ENCODE assay signal across 7 cellular contexts in genomic region chr11:3453596-3454256, GRCh38.
A peak's percentile ranks its signal among the peaks of the same experiment; 100 is the strongest.
DNase-seq lines count a peak whose midpoint lies in the region; TF ChIP-seq lines count a peak whose summit lies in the region.
"Not testable (repeated sequence)": the region's sequence is repeated elsewhere in the genome, so short reads cannot be mapped to it uniquely, and the experiment has no call there.

No MANE protein-coding gene starts in this region.

- H3K4me3 ChIP-seq in BLaER1; mesendoderm (ENCODE audit: low read length): not testable (repeated sequence)

- POLR2A ChIA-PET in HEK293T (lab: Yijun Ruan, JAX), result not testable (repeated sequence)

- H3K9ac ChIP-seq in BLaER1; mesendoderm (ENCODE audit: low read length): not testable (repeated sequence)

- not testable (repeated sequence) for H3K9me3 ChIP-seq in BLaER1

- DNase-seq in HEK293T (ENCODE audit: extremely low spot score); mesendoderm: not testable (repeated sequence)
- DNase-seq in NCI-H1417 (lab: John Stamatoyannopoulos, UW) (peak in 2 of 3 experiments; percentile 4 to 59), NCI-H69 (lab: John Stamatoyannopoulos, UW) (peak; percentile 36), dermis blood vessel endothelial cell (peak; percentile 10)

- not testable (repeated sequence) for H3K79me2 ChIP-seq in mesendoderm (ENCODE audit: control insufficient read depth, insufficient read depth, low read length)

- CTCF ChIA-PET in HEK293T (lab: Yijun Ruan, JAX), result interaction anchor here (1.0 kb wide), 1 partner anchor 154 kb away, joined by 3 read pairs; no protein-coding TSS in a partner anchor

- H4K20me1 ChIP-seq in BLaER1, result not testable (repeated sequence)

- peak overlapping the region; percentile 5 for H3K56ac ChIP-seq in mesendoderm (ENCODE audit: low read length)

- WGBS in mesendoderm (ENCODE audit: extremely low coverage, insufficient coverage, low lambda C conversion rate), result no CpG with 5 or more reads among the region's 9 CpGs

- not testable (repeated sequence) for H2BK120ac ChIP-seq in mesendoderm (ENCODE audit: low read depth, low read length)

- not testable (repeated sequence) for H3K4ac ChIP-seq in mesendoderm (ENCODE audit: low read depth, low read length)

- H3K79me1 ChIP-seq in mesendoderm (ENCODE audit: low read length), result not testable (repeated sequence)

- H2AK5ac ChIP-seq in mesendoderm (ENCODE audit: low read length), result not testable (repeated sequence)

- not testable (repeated sequence) for H4K5ac ChIP-seq in mesendoderm (ENCODE audit: low read length)

- H2BK15ac ChIP-seq in mesendoderm (replicated peaks; ENCODE audit: low read depth), result not testable (repeated sequence)

- not testable (repeated sequence) for H3K18ac ChIP-seq in mesendoderm (ENCODE audit: low read length)

- not testable (repeated sequence) for H3K27me3 ChIP-seq in BLaER1; mesendoderm (ENCODE audit: insufficient read depth, low read length, poor library complexity)

- H3K36me3 ChIP-seq in BLaER1; mesendoderm (ENCODE audit: control insufficient read depth, insufficient read depth, low read length): not testable (repeated sequence)

- not testable (repeated sequence) for TF ChIP-seq CTCF in VCaP (conservative IDR thresholded peaks at IDR 0.05)

- H3K4me2 ChIP-seq in BLaER1, result peak overlapping the region; percentile 42; the same call in 1 of the 2 replicates
- not testable (repeated sequence) for H3K4me2 ChIP-seq in mesendoderm (ENCODE audit: low read length)

- not testable (repeated sequence) for H3K23ac ChIP-seq in mesendoderm (ENCODE audit: low read length)

- not testable (repeated sequence) for H2BK5ac ChIP-seq in mesendoderm (ENCODE audit: low read length)

- not testable (repeated sequence) for H4K8ac ChIP-seq in mesendoderm (ENCODE audit: low read depth, low read length)

- H3K27ac ChIP-seq in BLaER1; mesendoderm (ENCODE audit: low read depth, low read length): not testable (repeated sequence)
- H3K27ac ChIP-seq in VCaP, result peak overlapping the region; percentile 16

- not testable (repeated sequence) for H3K4me1 ChIP-seq in BLaER1; mesendoderm (ENCODE audit: control insufficient read depth, low read depth, low read length)

TF ChIP-seq in HEK293T, 16 proteins besides CTCF, POLR2A, EP300 and RAD21:
- TF ChIP-seq PKNOX1 (IDR thresholded peaks at IDR 0.05), result peak; percentile 64
